ENCODE assay signal across 1 cellular context in genomic region chr17:41918392-41919164, GRCh38.
A peak's percentile ranks its signal among the peaks of the same experiment; 100 is the strongest.
TF ChIP-seq lines count a peak whose summit lies in the region.

ACLY (minus strand) TSS chr17:41918951; CDS start chr17:41913873, 5,078 bp downstream.

TF ChIP-seq in GM12878, 131 proteins besides CTCF, POLR2A, EP300 and RAD21 (continued from another document):
- no peak; a peak in 1 of 4 replicates for TF ChIP-seq BHLHE40 (IDR thresholded peaks at IDR 0.05; ENCODE audit: borderline replicate concordance in 1 of 2, low read depth in 2 of 2, low read length in 1 of 2)
- TF ChIP-seq MTA2 (IDR thresholded peaks at IDR 0.05; ENCODE audit: low read depth), result no peak
- TF ChIP-seq, protein P1, sequence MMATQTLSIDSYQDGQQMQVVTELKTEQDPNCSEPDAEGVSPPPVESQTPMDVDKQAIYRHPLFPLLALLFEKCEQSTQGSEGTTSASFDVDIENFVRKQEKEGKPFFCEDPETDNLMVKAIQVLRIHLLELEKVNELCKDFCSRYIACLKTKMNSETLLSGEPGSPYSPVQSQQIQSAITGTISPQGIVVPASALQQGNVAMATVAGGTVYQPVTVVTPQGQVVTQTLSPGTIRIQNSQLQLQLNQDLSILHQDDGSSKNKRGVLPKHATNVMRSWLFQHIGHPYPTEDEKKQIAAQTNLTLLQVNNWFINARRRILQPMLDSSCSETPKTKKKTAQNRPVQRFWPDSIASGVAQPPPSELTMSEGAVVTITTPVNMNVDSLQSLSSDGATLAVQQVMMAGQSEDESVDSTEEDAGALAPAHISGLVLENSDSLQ (IDR thresholded peaks at IDR 0.05), result no peak
- 0 out of 2 replicates have a peak, but pooled peaks have one; percentile 53 for TF ChIP-seq RCOR1 (conservative IDR thresholded peaks at IDR 0.05; ENCODE audit: low read depth, low read length)
- TF ChIP-seq ELK1 (IDR thresholded peaks at IDR 0.05; ENCODE audit: low read depth, low read length), result 0 out of 2 replicates have a peak, but pooled peaks have one; percentile 47
